ENCODE assay signal across 8 cellular contexts in genomic region chr17:75666959-75667790, GRCh38. TPM values are rescaled to one million over a fixed set of nuclear protein-coding genes. Genes with fewer than 3 reads are reported as not detected.
A peak's percentile ranks its signal among the peaks of the same experiment; 100 is the strongest.
DNase-seq lines count a peak whose midpoint lies in the region; ATAC-seq and TF ChIP-seq lines count a peak whose summit lies in the region.

RECQL5 (minus strand) TSS chr17:75667154; CDS start chr17:75666557, 597 bp downstream.
SAP30BP (plus strand) TSS chr17:75667338; CDS start chr17:75667373, 35 bp downstream.

- TF ChIP-seq CTCF in GM10266 (IDR thresholded peaks at IDR 0.05; ENCODE audit: control insufficient read depth, insufficient read depth, low read depth, missing control alignments): no peak
- no peak for TF ChIP-seq CTCF in SU-DHL-6 (IDR thresholded peaks at IDR 0.05; ENCODE audit: insufficient read depth, low read length, poor library complexity, severe bottlenecking)
- no peak for TF ChIP-seq CTCF in glutamatergic neuron (IDR thresholded peaks at IDR 0.05; ENCODE audit: partially characterized antibody, unreplicated experiment)
- TF ChIP-seq CTCF in osteoblast (IDR thresholded peaks at IDR 0.05; ENCODE audit: extremely low read depth, low read depth, low read length): no peak
- no peak for TF ChIP-seq CTCF in thoracic aorta (IDR thresholded peaks at IDR 0.05)

- no peak within 1 kb of the TSS for H3K27ac Mint-ChIP-seq in activated naive CD8-positive, alpha-beta T cell treated with anti-CD3 and anti-CD28 coated beads for 36 hours
- no peak within 1 kb of the TSS for H3K27ac Mint-ChIP-seq in glutamatergic neuron (ENCODE audit: unreplicated experiment)

- H3F3A ChIP-seq in SU-DHL-6 (ENCODE audit: insufficient read depth): peaks cover 31% of the 10 kb centered on the region

- peak within 1 kb of the TSS; percentile 95 for H3K4me3 ChIP-seq in SU-DHL-6 (ENCODE audit: insufficient read depth, low read length, poor library complexity, severe bottlenecking)
- peak within 1 kb of the TSS; percentile 96 for H3K4me3 ChIP-seq in osteoblast (ENCODE audit: insufficient read depth, low read length)
- peak within 1 kb of the TSS; percentile 97 for H3K4me3 ChIP-seq in thoracic aorta

- no peaks in the 10 kb centered on the region for H3K9me2 ChIP-seq in SU-DHL-6 (replicated peaks; ENCODE audit: insufficient read depth, low read length)

- peak; percentile 78 for ATAC-seq in HG02678 (IDR thresholded peaks at IDR 0.05; ENCODE audit: unreplicated experiment)
- ATAC-seq in thoracic aorta (ENCODE audit: insufficient number of reproducible peaks, low FRiP score, low read depth): peak; percentile 98

- peaks cover 20% of the 10 kb centered on the region for H3K36me3 Mint-ChIP-seq in activated naive CD8-positive, alpha-beta T cell treated with anti-CD3 and anti-CD28 coated beads for 36 hours
- H3K36me3 Mint-ChIP-seq in glutamatergic neuron (ENCODE audit: unreplicated experiment): no peaks in the 10 kb centered on the region

- H4K20me1 ChIP-seq in SU-DHL-6 (ENCODE audit: low read depth, low read length) (no peaks in the 10 kb centered on the region), osteoblast (ENCODE audit: insufficient read depth, low read length) (peaks cover 11% of the 10 kb centered on the region)

- H3K4me1 Mint-ChIP-seq in activated naive CD8-positive, alpha-beta T cell treated with anti-CD3 and anti-CD28 coated beads for 36 hours: peaks cover 29% of the 10 kb centered on the region
- H3K4me1 Mint-ChIP-seq in glutamatergic neuron (ENCODE audit: low read depth, unreplicated experiment): peaks cover 9% of the 10 kb centered on the region

- peak within 1 kb of the TSS; percentile 76 for H3K9ac ChIP-seq in SU-DHL-6 (ENCODE audit: low read length)

- DNase-seq in GM10266 (ENCODE audit: extremely low spot score): peak; percentile 90
- peak; percentile 97 to 99 (median 99) for DNase-seq in NCI-H1417 (lab: John Stamatoyannopoulos, UW)
- DNase-seq in activated naive CD8-positive, alpha-beta T cell treated with anti-CD3 and anti-CD28 coated beads for 36 hours: peak; percentile 95
- DNase-seq in glutamatergic neuron: peak; percentile 99
- DNase-seq in osteoblast (ENCODE audit: insufficient read length, low spot score, missing footprints): peak; percentile 92
- DNase-seq in thoracic aorta (ENCODE audit: low spot score): peak; percentile 92

- no peaks in the 10 kb centered on the region for H3K9me3 Mint-ChIP-seq in activated naive CD8-positive, alpha-beta T cell treated with anti-CD3 and anti-CD28 coated beads for 36 hours
- H3K9me3 Mint-ChIP-seq in glutamatergic neuron (ENCODE audit: unreplicated experiment): peaks cover 2% of the 10 kb centered on the region

- H2AFZ ChIP-seq in SU-DHL-6 (ENCODE audit: low read depth, low read length, severe bottlenecking) (no peak within 1 kb of the TSS), osteoblast (ENCODE audit: low read length) (peak within 1 kb of the TSS; percentile 96)

- H3K27me3 ChIP-seq in SU-DHL-6 (ENCODE audit: low read length) (no peaks in the 10 kb centered on the region), osteoblast (ENCODE audit: insufficient read depth, low read length) (no peaks in the 10 kb centered on the region), thoracic aorta (replicated peaks; ENCODE audit: insufficient read depth) (no peaks in the 10 kb centered on the region)

- H3K27me3 Mint-ChIP-seq in activated naive CD8-positive, alpha-beta T cell treated with anti-CD3 and anti-CD28 coated beads for 36 hours: no peaks in the 10 kb centered on the region
- peaks cover 1% of the 10 kb centered on the region for H3K27me3 Mint-ChIP-seq in glutamatergic neuron (ENCODE audit: unreplicated experiment)

- H3K36me3 ChIP-seq in SU-DHL-6 (ENCODE audit: low read length) (peaks cover 18% of the 10 kb centered on the region; the same call in 1 of the 2 replicates), osteoblast (ENCODE audit: insufficient read depth, low read length) (peaks cover 39% of the 10 kb centered on the region), thoracic aorta (peaks cover 25% of the 10 kb centered on the region)

- H3K9me3 ChIP-seq in SU-DHL-6 (ENCODE audit: insufficient read depth, low read length): no peaks in the 10 kb centered on the region
- no peaks in the 10 kb centered on the region for H3K9me3 ChIP-seq in osteoblast (ENCODE audit: low read depth, low read length)
- no peaks in the 10 kb centered on the region for H3K9me3 ChIP-seq in thoracic aorta

- H3K27ac ChIP-seq in SU-DHL-6 (ENCODE audit: low read depth, low read length): peak within 1 kb of the TSS; percentile 96
- H3K27ac ChIP-seq in osteoblast (ENCODE audit: low read depth, low read length): peak within 1 kb of the TSS; percentile 94
- H3K27ac ChIP-seq in thoracic aorta: peak within 1 kb of the TSS; percentile 92 to 96

- H3K79me2 ChIP-seq in SU-DHL-6 (ENCODE audit: insufficient read depth, low read length) (peaks cover 62% of the 10 kb centered on the region), osteoblast (ENCODE audit: insufficient read depth, low read length) (peaks cover 64% of the 10 kb centered on the region)

- peak within 1 kb of the TSS; percentile 71 for H3K4me3 Mint-ChIP-seq in activated naive CD8-positive, alpha-beta T cell treated with anti-CD3 and anti-CD28 coated beads for 36 hours
- H3K4me3 Mint-ChIP-seq in glutamatergic neuron (ENCODE audit: unreplicated experiment): peak within 1 kb of the TSS; percentile 78

- H3K4me1 ChIP-seq in osteoblast (ENCODE audit: insufficient read depth, low read length): peaks cover 20% of the 10 kb centered on the region
- H3K4me1 ChIP-seq in thoracic aorta (ENCODE audit: control insufficient read depth in 1 of 2, low read depth in 2 of 2): peaks cover 16 to 19% of the 10 kb centered on the region in 2 donors

- H3K4me2 ChIP-seq in SU-DHL-6 (ENCODE audit: low read depth, low read length, poor library complexity, severe bottlenecking) (peak within 1 kb of the TSS; percentile 98), osteoblast (ENCODE audit: insufficient read depth, low read length) (peak within 1 kb of the TSS; percentile 94)

RNA-seq across cellular contexts. Expression of gene RECQL5, which starts in this region (rescaled TPM):
- 10 to 100 TPM; 31.4 to 32.6 TPM for total RNA-seq in activated naive CD8-positive, alpha-beta T cell treated with anti-CD3 and anti-CD28 coated beads for 36 hours
- total RNA-seq in glutamatergic neuron (ENCODE audit: unreplicated experiment) (49.8 TPM), osteoblast (17.7 and 24.5 TPM in 2 replicates), thoracic aorta (10 to 100 TPM; 12.6 to 29.9 TPM)

RNA-seq across cellular contexts. Expression of gene SAP30BP, which starts in this region (rescaled TPM):
- total RNA-seq in activated naive CD8-positive, alpha-beta T cell treated with anti-CD3 and anti-CD28 coated beads for 36 hours: 100 to 1,000 TPM in 1 of 2 experiments, 10 to 100 TPM in 1; 93.4 to 101 TPM
- 115 TPM for total RNA-seq in glutamatergic neuron (ENCODE audit: unreplicated experiment)
- total RNA-seq in osteoblast: 48.1 and 60.7 TPM in 2 replicates
- total RNA-seq in thoracic aorta: 10 to 100 TPM; 65.1 to 70.4 TPM

Comparison
In these comparisons a context has a peak if more than half of its experiments do, and no peak if none do; other contexts are left out.
1. Peak in every context shown above with its lines: DNase-seq, ATAC-seq, H3K4me3 ChIP-seq and H3K27ac ChIP-seq.